Comparison of ENCODE assay signal across 29 cellular contexts in the genomic region with DNA sequence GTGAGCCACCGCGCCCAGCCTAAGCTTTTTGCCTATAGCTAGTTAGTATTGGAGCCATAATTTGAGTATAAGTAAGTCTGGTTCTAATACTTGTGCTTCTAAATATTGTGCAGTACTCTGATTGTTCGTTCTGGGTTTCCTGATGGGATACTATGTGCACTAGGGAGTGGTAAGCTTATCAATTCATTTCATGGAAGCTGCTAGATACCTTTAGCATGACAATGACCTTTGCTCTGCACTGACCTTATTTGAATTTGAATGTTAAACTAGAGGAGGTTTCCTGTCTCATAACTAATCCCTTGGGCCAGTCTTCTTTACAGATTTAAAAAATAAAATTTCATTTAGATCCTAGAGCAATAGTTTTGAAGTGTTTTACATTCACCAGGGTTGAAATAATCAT.
"Had no signal": no experiment of that assay in that cellular context is flagged by ENCODE, and none has a peak within 500 bp of the region (broad histone marks: within the 10 kb centered on the region; RNA-seq: fewer than 3 reads in every experiment).

No MANE protein-coding gene starts in this region.

- H3K27ac ChIP-seq: neutrophil, pancreas, psoas muscle, right lobe of liver, sigmoid colon, spleen, stomach, thoracic aorta, thyroid gland, upper lobe of left lung, vagina had no signal

- H3K36me3 ChIP-seq: right lobe of liver, thoracic aorta had no signal

- H3K4me1 ChIP-seq: right lobe of liver, sigmoid colon, thyroid gland, upper lobe of left lung, vagina had no signal

- H3K4me1 Mint-ChIP-seq: naive B cell; nephron progenitor cell; stimulated activated effector memory CD8-positive, alpha-beta T cell treated with anti-CD3 and anti-CD28 coated beads, Interleukin-12 subunit alpha, Interleukin-12 subunit beta, amount 100 ng/mL, for 72 hours; stimulated activated naive B cell treated with anti-CD40 and anti-IgM and Interleukin-4, amounts not matched to agents 10 μg/mL and 1 μg/mL and 100 μg/mL, for 72 hours had no signal

- H3K4me3 Mint-ChIP-seq: naive B cell; naive thymus-derived CD8-positive, alpha-beta T cell; natural killer cell treated with Interleukin-12 subunit alpha and Interleukin-12 subunit beta and Interleukin-15 and Interleukin-18, amount 100 ng/mL, for 72 hours; nephron progenitor cell; neural crest cell; stimulated activated effector memory CD8-positive, alpha-beta T cell treated with anti-CD3 and anti-CD28 coated beads, Interleukin-12 subunit alpha, Interleukin-12 subunit beta, amount 100 ng/mL, for 72 hours; stimulated activated naive B cell treated with anti-CD40 and anti-IgM and Interleukin-4, amounts not matched to agents 10 μg/mL and 1 μg/mL and 100 μg/mL, for 72 hours; stimulated activated naive CD8-positive, alpha-beta T cell treated with anti-CD3 and anti-CD28 coated beads, Interleukin-15, Interleukin-2, amounts not matched to agents 100 ng/mL and 50 ng/mL, for 24 hours had no signal

- H3K27me3 ChIP-seq: neutrophil, pancreas, right lobe of liver, sigmoid colon, spleen, stomach, thyroid gland, tibial nerve, upper lobe of left lung, vagina had no signal

- H3K27me3 Mint-ChIP-seq: naive B cell; naive thymus-derived CD8-positive, alpha-beta T cell; natural killer cell treated with Interleukin-12 subunit alpha and Interleukin-12 subunit beta and Interleukin-15 and Interleukin-18, amount 100 ng/mL, for 72 hours; stimulated activated naive B cell treated with anti-CD40 and anti-IgM and Interleukin-4, amounts not matched to agents 10 μg/mL and 1 μg/mL and 100 μg/mL, for 72 hours; stimulated activated naive CD8-positive, alpha-beta T cell treated with anti-CD3 and anti-CD28 coated beads, Interleukin-15, Interleukin-2, amounts not matched to agents 100 ng/mL and 50 ng/mL, for 24 hours had no signal

- DNase-seq: naive B cell; naive thymus-derived CD8-positive, alpha-beta T cell; nephron progenitor cell; nucleus accumbens; pancreas; psoas muscle; right cardiac atrium; right lobe of liver; sigmoid colon; spleen; stimulated activated CD4-positive, alpha-beta T cell treated with anti-CD3 and anti-CD28 coated beads, Interleukin-12 subunit alpha, Interleukin-12 subunit beta, amount 100 ng/mL, for 4 hours; stimulated activated CD4-positive, alpha-beta T cell treated with anti-CD3 and anti-CD28 coated beads, Interleukin-1b, Interleukin-23, amount 100 ng/mL, for 48 hours; stimulated activated CD4-positive, alpha-beta T cell treated with anti-CD3 and anti-CD28 coated beads, Interleukin-4, amount 100 ng/mL, for 1 hour; stimulated activated naive B cell treated with anti-CD40 and anti-IgM and Interleukin-4, amounts not matched to agents 10 μg/mL and 1 μg/mL and 100 μg/mL, for 72 hours; stimulated activated naive CD4-positive, alpha-beta T cell treated with Interleukin-2 at 50 U/mL for 16 hours; stomach; thyroid gland; trophoblast cell; upper lobe of left lung had no signal

- H3K9me3 Mint-ChIP-seq: naive B cell; naive thymus-derived CD8-positive, alpha-beta T cell; natural killer cell treated with Interleukin-12 subunit alpha and Interleukin-12 subunit beta and Interleukin-15 and Interleukin-18, amount 100 ng/mL, for 72 hours; nephron progenitor cell; neural crest cell; stimulated activated effector memory CD8-positive, alpha-beta T cell treated with anti-CD3 and anti-CD28 coated beads, Interleukin-12 subunit alpha, Interleukin-12 subunit beta, amount 100 ng/mL, for 72 hours; stimulated activated naive B cell treated with anti-CD40 and anti-IgM and Interleukin-4, amounts not matched to agents 10 μg/mL and 1 μg/mL and 100 μg/mL, for 72 hours; stimulated activated naive CD8-positive, alpha-beta T cell treated with anti-CD3 and anti-CD28 coated beads, Interleukin-15, Interleukin-2, amounts not matched to agents 100 ng/mL and 50 ng/mL, for 24 hours had no signal

- FAIRE-seq: pancreas, urothelium cell line had no signal

- ATAC-seq: naive thymus-derived CD8-positive, alpha-beta T cell; natural killer cell treated with Interleukin-12 subunit alpha and Interleukin-12 subunit beta and Interleukin-15 and Interleukin-18, amount 100 ng/mL, for 72 hours; right cardiac atrium; right lobe of liver; stimulated activated effector memory CD8-positive, alpha-beta T cell treated with anti-CD3 and anti-CD28 coated beads, Interleukin-12 subunit alpha, Interleukin-12 subunit beta, amount 100 ng/mL, for 72 hours; stimulated activated naive B cell treated with anti-CD40 and anti-IgM and Interleukin-4, amounts not matched to agents 10 μg/mL and 1 μg/mL and 100 μg/mL, for 72 hours had no signal

- H3K9me3 ChIP-seq: neutrophil, pancreas, psoas muscle, right lobe of liver, sigmoid colon, spleen, stomach, thoracic aorta, thyroid gland, tibial nerve, upper lobe of left lung, vagina had no signal

- H3K4me3 ChIP-seq: pancreas, psoas muscle, right lobe of liver, sigmoid colon, smooth muscle cell, spleen, stomach, thoracic aorta, thyroid gland, tibial nerve, upper lobe of left lung, vagina had no signal

- H3K27ac Mint-ChIP-seq: naive B cell; naive thymus-derived CD8-positive, alpha-beta T cell; natural killer cell treated with Interleukin-12 subunit alpha and Interleukin-12 subunit beta and Interleukin-15 and Interleukin-18, amount 100 ng/mL, for 72 hours; nephron progenitor cell; stimulated activated effector memory CD8-positive, alpha-beta T cell treated with anti-CD3 and anti-CD28 coated beads, Interleukin-12 subunit alpha, Interleukin-12 subunit beta, amount 100 ng/mL, for 72 hours; stimulated activated naive B cell treated with anti-CD40 and anti-IgM and Interleukin-4, amounts not matched to agents 10 μg/mL and 1 μg/mL and 100 μg/mL, for 72 hours; stimulated activated naive CD8-positive, alpha-beta T cell treated with anti-CD3 and anti-CD28 coated beads, Interleukin-15, Interleukin-2, amounts not matched to agents 100 ng/mL and 50 ng/mL, for 24 hours had no signal

- H3K4me2 ChIP-seq: smooth muscle cell had no signal
